In genomic region chr4:128465523-128465922, GRCh38 we compare ENCODE assay signal across 40 cellular contexts.
"Had no signal": no experiment of that assay in that cellular context is flagged by ENCODE, and none has a peak within 500 bp of the region (broad histone marks: within the 10 kb centered on the region; RNA-seq: fewer than 3 reads in every experiment).

No MANE protein-coding gene starts in this region.

- H3K4me3 ChIP-seq: adrenal gland, ascending aorta, body of pancreas, breast epithelium, cardiac muscle cell, colonic mucosa had no signal

- H3K36me3 ChIP-seq: adrenal gland, ascending aorta, brain microvascular endothelial cell, breast epithelium, cardiac muscle cell, colonic mucosa had no signal

- H3K27ac ChIP-seq: adrenal gland, ascending aorta, body of pancreas, brain microvascular endothelial cell, breast epithelium, cardiac muscle cell, colonic mucosa had no signal

- ATAC-seq: activated naive CD4-positive, alpha-beta T cell treated with anti-CD3 and anti-CD28 coated beads, Interleukin-2, amount 50 U/mL, for 72 hours; activated naive CD8-positive, alpha-beta T cell treated with anti-CD3 and anti-CD28 coated beads, Interleukin-2, amount 50 U/mL, for 24 hours; activated T-cell treated with anti-CD3 and anti-CD28 coated beads, Interleukin-2, amount 50 U/mL, for 4 hours; activated T-cell treated with anti-CD3 and anti-CD28 coated beads, Interleukin-2, amount 50 U/mL, for 72 hours; activated T-helper 17 cell treated with anti-CD3 and anti-CD28 coated beads, Interleukin-2, amount 50 U/mL, for 72 hours; body of pancreas had no signal

- H3K4me1 Mint-ChIP-seq: activated naive CD4-positive, alpha-beta T cell treated with anti-CD3 and anti-CD28 coated beads, Interleukin-2, amount 10 ng/mL, durations not matched to agents 7 days and 5 days; activated naive CD4-positive, alpha-beta T cell treated with anti-CD3 and anti-CD28 coated beads, Interleukin-2, amount 50 U/mL, for 24 hours; activated naive CD8-positive, alpha-beta T cell treated with anti-CD3 and anti-CD28 coated beads for 36 hours; activated naive CD8-positive, alpha-beta T cell treated with anti-CD3 and anti-CD28 coated beads, Interleukin-2, amount 10 ng/mL, durations not matched to agents 7 days and 5 days; activated naive CD8-positive, alpha-beta T cell treated with anti-CD3 and anti-CD28 coated beads, Interleukin-2, amount 50 U/mL, for 24 hours; activated T-helper 17 cell treated with anti-CD3 and anti-CD28 coated beads, Interleukin-2, amount 50 U/mL, for 72 hours; central memory CD8-positive, alpha-beta T cell had no signal

- H3K4me1 ChIP-seq: body of pancreas, breast epithelium, colonic mucosa had no signal

- H3K27ac Mint-ChIP-seq: activated naive CD4-positive, alpha-beta T cell treated with anti-CD3 and anti-CD28 coated beads for 36 hours; activated naive CD4-positive, alpha-beta T cell treated with anti-CD3 and anti-CD28 coated beads, Interleukin-2, amount 10 ng/mL, durations not matched to agents 7 days and 5 days; activated naive CD4-positive, alpha-beta T cell treated with anti-CD3 and anti-CD28 coated beads, Interleukin-2, amount 50 U/mL, for 24 hours; activated naive CD4-positive, alpha-beta T cell treated with anti-CD3 and anti-CD28 coated beads, Interleukin-2, amount 50 U/mL, for 72 hours; activated naive CD8-positive, alpha-beta T cell; activated naive CD8-positive, alpha-beta T cell treated with anti-CD3 and anti-CD28 coated beads for 36 hours; activated naive CD8-positive, alpha-beta T cell treated with anti-CD3 and anti-CD28 coated beads, Interleukin-2, amount 10 ng/mL, durations not matched to agents 7 days and 5 days; activated naive CD8-positive, alpha-beta T cell treated with anti-CD3 and anti-CD28 coated beads, Interleukin-2, amount 50 U/mL, for 24 hours; activated T-cell treated with anti-CD3 and anti-CD28 coated beads, Interleukin-2, amount 50 U/mL, for 24 hours; activated T-cell treated with anti-CD3 and anti-CD28 coated beads, Interleukin-2, amount 50 U/mL, for 72 hours; activated T-helper 17 cell treated with anti-CD3 and anti-CD28 coated beads, Interleukin-2, amount 50 U/mL, for 72 hours; activated T-helper 2 cell treated with anti-CD3 and anti-CD28 coated beads, Interferon-gamma antibody, Interleukin-2, Interleukin-4, amounts not matched to agents 10 μg/mL and 5 μg/mL and 100 μg/mL, durations not matched to agents 14 hours and 24 hours and 36 hours; brain had no signal

- H3K27me3 Mint-ChIP-seq: activated naive CD4-positive, alpha-beta T cell treated with anti-CD3 and anti-CD28 coated beads, Interleukin-2, amount 10 ng/mL, durations not matched to agents 7 days and 5 days; activated naive CD4-positive, alpha-beta T cell treated with anti-CD3 and anti-CD28 coated beads, Interleukin-2, amount 50 U/mL, for 24 hours; activated naive CD8-positive, alpha-beta T cell; activated naive CD8-positive, alpha-beta T cell treated with anti-CD3 and anti-CD28 coated beads for 36 hours; activated naive CD8-positive, alpha-beta T cell treated with anti-CD3 and anti-CD28 coated beads, Interleukin-2, amount 50 U/mL, for 24 hours; activated T-cell treated with anti-CD3 and anti-CD28 coated beads, Interleukin-2, amount 50 U/mL, for 24 hours; activated T-helper 17 cell treated with anti-CD3 and anti-CD28 coated beads, Interleukin-2, amount 50 U/mL, for 72 hours; central memory CD8-positive, alpha-beta T cell had no signal

- H3K4me3 Mint-ChIP-seq: activated naive CD4-positive, alpha-beta T cell treated with anti-CD3 and anti-CD28 coated beads for 36 hours; activated naive CD4-positive, alpha-beta T cell treated with anti-CD3 and anti-CD28 coated beads, Interleukin-2, amount 10 ng/mL, durations not matched to agents 7 days and 5 days; activated naive CD4-positive, alpha-beta T cell treated with anti-CD3 and anti-CD28 coated beads, Interleukin-2, amount 50 U/mL, for 24 hours; activated naive CD8-positive, alpha-beta T cell; activated naive CD8-positive, alpha-beta T cell treated with anti-CD3 and anti-CD28 coated beads for 36 hours; activated naive CD8-positive, alpha-beta T cell treated with anti-CD3 and anti-CD28 coated beads, Interleukin-2, amount 10 ng/mL, durations not matched to agents 7 days and 5 days; activated naive CD8-positive, alpha-beta T cell treated with anti-CD3 and anti-CD28 coated beads, Interleukin-2, amount 50 U/mL, for 24 hours; activated T-cell treated with anti-CD3 and anti-CD28 coated beads, Interleukin-2, amount 50 U/mL, for 24 hours; activated T-cell treated with anti-CD3 and anti-CD28 coated beads, Interleukin-2, amount 50 U/mL, for 4 hours; activated T-cell treated with anti-CD3 and anti-CD28 coated beads, Interleukin-2, amount 50 U/mL, for 72 hours; activated T-helper 17 cell treated with anti-CD3 and anti-CD28 coated beads, Interleukin-2, amount 50 U/mL, for 72 hours; brain; central memory CD8-positive, alpha-beta T cell had no signal

- FAIRE-seq: bronchial epithelial cell, colon had no signal

- H3K27me3 ChIP-seq: adrenal gland, ascending aorta, body of pancreas, brain microvascular endothelial cell, breast epithelium, colonic mucosa had no signal

- H3K9me3 Mint-ChIP-seq: activated naive CD4-positive, alpha-beta T cell treated with anti-CD3 and anti-CD28 coated beads for 36 hours; activated naive CD4-positive, alpha-beta T cell treated with anti-CD3 and anti-CD28 coated beads, Interleukin-2, amount 10 ng/mL, durations not matched to agents 7 days and 5 days; activated naive CD4-positive, alpha-beta T cell treated with anti-CD3 and anti-CD28 coated beads, Interleukin-2, amount 50 U/mL, for 24 hours; activated naive CD4-positive, alpha-beta T cell treated with anti-CD3 and anti-CD28 coated beads, Interleukin-2, amount 50 U/mL, for 72 hours; activated naive CD8-positive, alpha-beta T cell treated with anti-CD3 and anti-CD28 coated beads for 36 hours; activated naive CD8-positive, alpha-beta T cell treated with anti-CD3 and anti-CD28 coated beads, Interleukin-2, amount 50 U/mL, for 24 hours; activated T-cell treated with anti-CD3 and anti-CD28 coated beads, Interleukin-2, amount 50 U/mL, for 24 hours; activated T-cell treated with anti-CD3 and anti-CD28 coated beads, Interleukin-2, amount 50 U/mL, for 4 hours; activated T-cell treated with anti-CD3 and anti-CD28 coated beads, Interleukin-2, amount 50 U/mL, for 72 hours; activated T-helper 17 cell treated with anti-CD3 and anti-CD28 coated beads, Interleukin-2, amount 50 U/mL, for 72 hours; activated T-helper 2 cell treated with anti-CD3 and anti-CD28 coated beads, Interferon-gamma antibody, Interleukin-2, Interleukin-4, amounts not matched to agents 10 μg/mL and 5 μg/mL and 100 μg/mL, durations not matched to agents 14 hours and 24 hours and 36 hours; brain; central memory CD8-positive, alpha-beta T cell had no signal

- H3K9me3 ChIP-seq: adrenal gland, ascending aorta, body of pancreas, breast epithelium, colonic mucosa had no signal

- DNase-seq: activated effector memory CD4-positive, alpha-beta T cell treated with anti-CD3 and anti-CD28 coated beads, Interleukin-2, amount 50 U/mL, for 16 hours; activated effector memory CD4-positive, alpha-beta T cell treated with Interleukin-2 at 50 U/mL for 16 hours; activated gamma-delta T cell; activated gamma-delta T cell treated with Interleukin-2 at 50 U/mL for 16 hours; activated naive CD4-positive, alpha-beta T cell; activated naive CD4-positive, alpha-beta T cell treated with anti-CD3 and anti-CD28 coated beads for 36 hours; activated naive CD4-positive, alpha-beta T cell treated with anti-CD3 and anti-CD28 coated beads, Interleukin-2, amount 10 ng/mL, durations not matched to agents 7 days and 5 days; activated naive CD4-positive, alpha-beta T cell treated with anti-CD3 and anti-CD28 coated beads, Interleukin-2, amount 50 U/mL, for 16 hours; activated naive CD4-positive, alpha-beta T cell treated with Interleukin-2 at 50 U/mL for 16 hours; activated naive CD8-positive, alpha-beta T cell treated with anti-CD3 and anti-CD28 coated beads for 36 hours; activated naive CD8-positive, alpha-beta T cell treated with anti-CD3 and anti-CD28 coated beads, Interleukin-2, amount 10 ng/mL, durations not matched to agents 7 days and 5 days; activated naive CD8-positive, alpha-beta T cell treated with anti-CD3 and anti-CD28 coated beads, Interleukin-2, amount 50 U/mL, for 24 hours; activated T-cell treated with anti-CD3 and anti-CD28 coated beads, Interleukin-2, amount 50 U/mL, for 1 hour; activated T-cell treated with anti-CD3 and anti-CD28 coated beads, Interleukin-2, amount 50 U/mL, for 24 hours; activated T-cell treated with anti-CD3 and anti-CD28 coated beads, Interleukin-2, amount 50 U/mL, for 4 hours; activated T-cell treated with anti-CD3 and anti-CD28 coated beads, Interleukin-2, amount 50 U/mL, for 48 hours; activated T-cell treated with anti-CD3 and anti-CD28 coated beads, Interleukin-2, amount 50 U/mL, for 72 hours; adrenal gland; amniotic stem cell; amygdala; anterior cingulate cortex; aorta; body of pancreas; brain microvascular endothelial cell; caudate nucleus; central memory CD4-positive, alpha-beta T cell; cerebellar nuclear complex; colonic mucosa had no signal

- H3K36me3 Mint-ChIP-seq: activated naive CD4-positive, alpha-beta T cell treated with anti-CD3 and anti-CD28 coated beads, Interleukin-2, amount 10 ng/mL, durations not matched to agents 7 days and 5 days; activated naive CD4-positive, alpha-beta T cell treated with anti-CD3 and anti-CD28 coated beads, Interleukin-2, amount 50 U/mL, for 24 hours; activated naive CD4-positive, alpha-beta T cell treated with anti-CD3 and anti-CD28 coated beads, Interleukin-2, amount 50 U/mL, for 72 hours; activated naive CD8-positive, alpha-beta T cell; activated naive CD8-positive, alpha-beta T cell treated with anti-CD3 and anti-CD28 coated beads for 36 hours; activated naive CD8-positive, alpha-beta T cell treated with anti-CD3 and anti-CD28 coated beads, Interleukin-2, amount 10 ng/mL, durations not matched to agents 7 days and 5 days; brain had no signal
